Comparison of ENCODE assay signal across 8 cellular contexts in genomic region chr19:49680473-49681351, GRCh38. TPM values are rescaled to one million over a fixed set of nuclear protein-coding genes. Genes with fewer than 3 reads are reported as not detected.
DNase-seq lines count a peak whose midpoint lies in the region; ATAC-seq, FAIRE-seq and TF ChIP-seq lines count a peak whose summit lies in the region.

No MANE protein-coding gene starts in this region.

- peak; percentile 77 for DNase-seq in AG10803 (ENCODE audit: low read depth)
- DNase-seq in HCEC 1CT = peak; percentile 67
- DNase-seq in NCI-H524 treated with DMSO at 0.1 percent for 48 hours (lab: John Stamatoyannopoulos, UW) = peak; percentile 79
- DNase-seq in activated CD4-positive, alpha-beta T cell treated with anti-CD3 and anti-CD28 coated beads, Interleukin-2, amount 50 U/mL, for 1 hour = peak; percentile 95
- peak; percentile 92 for DNase-seq in colonic mucosa
- DNase-seq in HepG2 (ENCODE audit: low spot score) = peak; percentile 70
- peak; percentile 97 for DNase-seq in stimulated activated CD4-positive, alpha-beta T cell treated with anti-CD3 and anti-CD28 coated beads, Interleukin-4, amount 100 ng/mL, for 1 hour

- intact Hi-C loops in colonic mucosa (cut with DNase I) (no loop called here), HepG2 (cut with micrococcal nuclease; ENCODE audit: unreplicated experiment) (no loop called here)

- POLR2A ChIA-PET in HepG2 (lab: Yijun Ruan, JAX) = interaction anchor here (1.6 kb wide), 1 partner anchor 185 kb away, joined by 5 read pairs; the partner anchor contains the start of gene RPS11

- H3K79me2 ChIP-seq in HepG2 (ENCODE audit: insufficient read depth, low read length) = peaks cover 42% of the 10 kb centered on the region

- TF ChIP-seq POLR2A in HepG2 (IDR thresholded peaks at IDR 0.05; ENCODE audit: insufficient read depth in 1 of 2, low read depth in 2 of 2, low read length in 2 of 2) = no peak

- no peaks in the 10 kb centered on the region for H3K27me3 ChIP-seq in colonic mucosa
- no peaks in the 10 kb centered on the region for H3K27me3 ChIP-seq in HepG2 (ENCODE audit: control insufficient read depth in 1 of 2, insufficient read depth in 2 of 2, low read length in 2 of 2)

- H3K4me3 ChIP-seq in AG10803 (ENCODE audit: low read length) = peak overlapping the region; percentile 15
- peak overlapping the region; percentile 22 for H3K4me3 ChIP-seq in colonic mucosa
- no peak overlapping the region; a peak in 1 of 6 replicates for H3K4me3 ChIP-seq in HepG2 (replicated peaks in 1 of 3; ENCODE audit: insufficient read depth in 1 of 3, low read depth in 2 of 3, low read length in 3 of 3)

- in situ Hi-C loops in HepG2 (cut with HindIII; ENCODE audit: extremely low pct_ligation_motif_present, low pct_unique_long_range_greater_than_20kb) = no loop called here

- H3K4me2 ChIP-seq in HepG2 (ENCODE audit: low read depth, low read length) = peak overlapping the region; percentile 34

- peaks cover 40% of the 10 kb centered on the region for H4K20me1 ChIP-seq in HepG2 (ENCODE audit: insufficient read depth, low read length)

- H3K4me1 ChIP-seq in colonic mucosa (peaks cover 12% of the 10 kb centered on the region), HepG2 (ENCODE audit: insufficient read depth, low read length) (peaks cover 38% of the 10 kb centered on the region)

- CTCF ChIA-PET in HepG2 (lab: Yijun Ruan, JAX; ENCODE audit: low intra/inter-chr PET ratio, low total read pairs) = interaction anchor here (0.9 to 1.5 kb wide), 2 partner anchors 9 to 110 kb away, joined by 3 to 5 read pairs; no protein-coding TSS in a partner anchor

- H3K9ac ChIP-seq in colonic mucosa (ENCODE audit: low read depth in 2 of 2, low read length in 2 of 2) (peak overlapping the region in 1 of 2 donors; percentile 44), HepG2 (ENCODE audit: insufficient read depth, low read depth, low read length) (no peak overlapping the region)

- 86% methylated on average over 20 of the region's 40 CpGs for WGBS in HepG2 (ENCODE audit: low lambda C conversion rate)

- H3K36me3 ChIP-seq in colonic mucosa = no peaks in the 10 kb centered on the region
- peaks cover 19 to 49% of the 10 kb centered on the region in 2 experiments for H3K36me3 ChIP-seq in HepG2 (replicated peaks in 1 of 2; ENCODE audit: control insufficient read depth in 1 of 2, insufficient read depth in 2 of 2, low read length in 2 of 2)

- peak; percentile 79 for TF ChIP-seq RAD21 in HepG2 (CRISPR knock-in tag; IDR thresholded peaks at IDR 0.05)

- no peak overlapping the region for H2AFZ ChIP-seq in HepG2 (ENCODE audit: low read length)

- peak; percentile 7 for ATAC-seq in HepG2
- no peak for ATAC-seq in HG03196 (IDR thresholded peaks at IDR 0.05; ENCODE audit: unreplicated experiment)

- no peaks in the 10 kb centered on the region for H3K9me3 ChIP-seq in colonic mucosa
- no peaks in the 10 kb centered on the region for H3K9me3 ChIP-seq in HepG2 (ENCODE audit: low read length)

- BruUV-seq in HepG2 (replicated peaks; lab: Mats Ljungman, UMichigan) = no TSS peak

- H3K27ac ChIP-seq in colonic mucosa (peak overlapping the region; percentile 57), HepG2 (ENCODE audit: extremely low read length, insufficient read depth, low read length) (peak overlapping the region; percentile 49)

- peak; percentile 94 for TF ChIP-seq CTCF in AG10803 (conservative IDR thresholded peaks at IDR 0.05; ENCODE audit: low read length)
- peak; percentile 100 for TF ChIP-seq CTCF in colonic mucosa (IDR thresholded peaks at IDR 0.05)
- peak; percentile 95 for TF ChIP-seq CTCF in HepG2 (CRISPR knock-in tag; IDR thresholded peaks at IDR 0.05)

- no peak for TF ChIP-seq EP300 in HepG2 (IDR thresholded peaks at IDR 0.05; ENCODE audit: low read depth in 2 of 2, low read length in 2 of 2)
- no peak for TF ChIP-seq EP300 in HepG2 (CRISPR knock-in tag; IDR thresholded peaks at IDR 0.05; ENCODE audit: borderline replicate concordance)

- peak; percentile 71 for FAIRE-seq in HepG2 (lab: Jason Lieb, UNC)

RNA-seq across cellular contexts. Expression of gene PRMT1, which starts 3.6 kb away (rescaled TPM):
- total RNA-seq in colonic mucosa = 100 to 1,000 TPM in 1 of 2 donors, 10 to 100 TPM in 1; 81.3 to 177 TPM
- total RNA-seq in HepG2 (2016; rRNA removed; fragmentation: Illumina TruSeq; extraction: Trizol) = 324 and 372 TPM in 2 replicates
- 103 and 108 TPM in 2 replicates for total RNA-seq in HepG2 (2016; cell fraction: cytosol; rRNA removed; fragmentation: Illumina TruSeq; extraction: Trizol; ENCODE audit: low read depth)
- total RNA-seq in HepG2 (2016; cell fraction: insoluble cytoplasmic fraction; rRNA removed; fragmentation: Illumina TruSeq; extraction: Trizol) = 334 and 405 TPM in 2 replicates
- total RNA-seq in HepG2 (2016; cell fraction: membrane; rRNA removed; fragmentation: Illumina TruSeq; extraction: Trizol) = 115 and 120 TPM in 2 replicates
- 123 and 139 TPM in 2 replicates for total RNA-seq in HepG2 (2016; cell fraction: nucleus; rRNA removed; fragmentation: Illumina TruSeq; extraction: Trizol)
- 374 and 400 TPM in 2 replicates for polyA plus RNA-seq in HepG2 (2011; rRNA removed)
- polyA plus RNA-seq in HepG2 (2011; cell fraction: cytosol; rRNA removed) = 396 and 593 TPM in 2 replicates
- 354 and 430 TPM in 2 replicates for polyA plus RNA-seq in HepG2 (2011; cell fraction: nucleus; rRNA removed)
- polyA plus RNA-seq in HepG2 (2012) = 181 and 214 TPM in 2 replicates
- 80.1 and 82.6 TPM in 2 replicates for polyA plus RNA-seq in HepG2 (2016; cell fraction: cytosol; fragmentation: Illumina TruSeq; extraction: Trizol; ENCODE audit: low read depth)
- polyA plus RNA-seq in HepG2 (2016; cell fraction: insoluble cytoplasmic fraction; fragmentation: Illumina TruSeq; extraction: Trizol; ENCODE audit: low read depth) = 379 and 381 TPM in 2 replicates
- polyA plus RNA-seq in HepG2 (2016; cell fraction: membrane; fragmentation: Illumina TruSeq; extraction: Trizol; ENCODE audit: low read depth) = 86.8 and 91.7 TPM in 2 replicates
- polyA plus RNA-seq in HepG2 (2016; cell fraction: nucleus; fragmentation: Illumina TruSeq; extraction: Trizol; ENCODE audit: insufficient read depth, low read depth) = 224 and 236 TPM in 2 replicates
- polyA minus RNA-seq in HepG2 (2011; rRNA and poly(A)+ RNA removed; ENCODE audit: low replicate concordance) = 504 and 617 TPM in 2 replicates
- polyA minus RNA-seq in HepG2 (2011; cell fraction: cytosol; rRNA and poly(A)+ RNA removed) = 158 and 170 TPM in 2 replicates
- 133 and 141 TPM in 2 replicates for polyA minus RNA-seq in HepG2 (2011; cell fraction: nucleus; rRNA and poly(A)+ RNA removed)

RNA-seq across cellular contexts. Expression of gene ADM5, which starts 8.7 kb away (rescaled TPM):
- 1 to 10 TPM in 1 of 2 donors, under 1 TPM in 1; 0.24 to 2.0 TPM for total RNA-seq in colonic mucosa
- total RNA-seq in HepG2 (2016; rRNA removed; fragmentation: Illumina TruSeq; extraction: Trizol) = 1.1 and 2.7 TPM in 2 replicates
- total RNA-seq in HepG2 (2016; cell fraction: cytosol; rRNA removed; fragmentation: Illumina TruSeq; extraction: Trizol; ENCODE audit: low read depth) = 0.40 and 0.71 TPM in 2 replicates
- 0.88 and 3.2 TPM in 2 replicates for total RNA-seq in HepG2 (2016; cell fraction: insoluble cytoplasmic fraction; rRNA removed; fragmentation: Illumina TruSeq; extraction: Trizol)
- total RNA-seq in HepG2 (2016; cell fraction: membrane; rRNA removed; fragmentation: Illumina TruSeq; extraction: Trizol) = 0.40 and 0.41 TPM in 2 replicates
- 2.7 and 4.3 TPM in 2 replicates for total RNA-seq in HepG2 (2016; cell fraction: nucleus; rRNA removed; fragmentation: Illumina TruSeq; extraction: Trizol)
- polyA plus RNA-seq in HepG2 (2011; rRNA removed) = 4.1 and 4.7 TPM in 2 replicates
- polyA plus RNA-seq in HepG2 (2011; cell fraction: cytosol; rRNA removed) = 0.71 and 1.3 TPM in 2 replicates
- 60.3 and 95.3 TPM in 2 replicates for polyA plus RNA-seq in HepG2 (2011; cell fraction: nucleus; rRNA removed)
- polyA plus RNA-seq in HepG2 (2012) = 1.6 and 2.8 TPM in 2 replicates
- 0.72 and 0.75 TPM in 2 replicates for polyA plus RNA-seq in HepG2 (2016; cell fraction: cytosol; fragmentation: Illumina TruSeq; extraction: Trizol; ENCODE audit: low read depth)
- 0.62 and 0.95 TPM in 2 replicates for polyA plus RNA-seq in HepG2 (2016; cell fraction: insoluble cytoplasmic fraction; fragmentation: Illumina TruSeq; extraction: Trizol; ENCODE audit: low read depth)
- polyA plus RNA-seq in HepG2 (2016; cell fraction: membrane; fragmentation: Illumina TruSeq; extraction: Trizol; ENCODE audit: low read depth) = 0.78 and 1.1 TPM in 2 replicates
- 13.9 and 14.8 TPM in 2 replicates for polyA plus RNA-seq in HepG2 (2016; cell fraction: nucleus; fragmentation: Illumina TruSeq; extraction: Trizol; ENCODE audit: insufficient read depth, low read depth)
- 3.2 and 4.3 TPM in 2 replicates for polyA minus RNA-seq in HepG2 (2011; rRNA and poly(A)+ RNA removed; ENCODE audit: low replicate concordance)
- polyA minus RNA-seq in HepG2 (2011; cell fraction: cytosol; rRNA and poly(A)+ RNA removed) = not detected in 2 replicates
- polyA minus RNA-seq in HepG2 (2011; cell fraction: nucleus; rRNA and poly(A)+ RNA removed) = 6.6 and 10.9 TPM in 2 replicates

RNA-seq across cellular contexts. Expression of gene CPT1C, which starts 10.2 kb away (rescaled TPM):
- total RNA-seq in colonic mucosa (1 to 10 TPM; 1.2 to 2.0 TPM), HepG2 (2016; rRNA removed; fragmentation: Illumina TruSeq; extraction: Trizol) (not detected in 2 replicates)
- total RNA-seq in HepG2 (2016; cell fraction: cytosol; rRNA removed; fragmentation: Illumina TruSeq; extraction: Trizol; ENCODE audit: low read depth) = not detected in 2 replicates
- total RNA-seq in HepG2 (2016; cell fraction: insoluble cytoplasmic fraction; rRNA removed; fragmentation: Illumina TruSeq; extraction: Trizol) = not detected in 2 replicates
- total RNA-seq in HepG2 (2016; cell fraction: membrane; rRNA removed; fragmentation: Illumina TruSeq; extraction: Trizol) = not detected in 2 replicates
- not detected in 2 replicates for total RNA-seq in HepG2 (2016; cell fraction: nucleus; rRNA removed; fragmentation: Illumina TruSeq; extraction: Trizol)
- polyA plus RNA-seq in HepG2 (2011; rRNA removed) = 0.07 and 0.18 TPM in 2 replicates
- 0.23 and 0.29 TPM in 2 replicates for polyA plus RNA-seq in HepG2 (2011; cell fraction: cytosol; rRNA removed)
- 0.37 and 0.47 TPM in 2 replicates for polyA plus RNA-seq in HepG2 (2011; cell fraction: nucleus; rRNA removed)
- polyA plus RNA-seq in HepG2 (2012) = 0.15 and 0.39 TPM in 2 replicates
- 0.17 TPM in 1 of 2 replicates, not detected in the other for polyA plus RNA-seq in HepG2 (2016; cell fraction: cytosol; fragmentation: Illumina TruSeq; extraction: Trizol; ENCODE audit: low read depth)
- not detected in 2 replicates for polyA plus RNA-seq in HepG2 (2016; cell fraction: insoluble cytoplasmic fraction; fragmentation: Illumina TruSeq; extraction: Trizol; ENCODE audit: low read depth)
- not detected in 2 replicates for polyA plus RNA-seq in HepG2 (2016; cell fraction: membrane; fragmentation: Illumina TruSeq; extraction: Trizol; ENCODE audit: low read depth)
- polyA plus RNA-seq in HepG2 (2016; cell fraction: nucleus; fragmentation: Illumina TruSeq; extraction: Trizol; ENCODE audit: insufficient read depth, low read depth) = not detected in 2 replicates
- 2.0 TPM in 1 of 2 replicates, not detected in the other for polyA minus RNA-seq in HepG2 (2011; rRNA and poly(A)+ RNA removed; ENCODE audit: low replicate concordance)
- not detected in 2 replicates for polyA minus RNA-seq in HepG2 (2011; cell fraction: cytosol; rRNA and poly(A)+ RNA removed)
- polyA minus RNA-seq in HepG2 (2011; cell fraction: nucleus; rRNA and poly(A)+ RNA removed) = not detected in 2 replicates

RNA-seq across cellular contexts. Expression of gene BCL2L12, which starts 15.0 kb away (rescaled TPM):
- 10 to 100 TPM; 17.4 to 60.9 TPM for total RNA-seq in colonic mucosa
- total RNA-seq in HepG2 (2016; rRNA removed; fragmentation: Illumina TruSeq; extraction: Trizol) = 32.6 and 40.8 TPM in 2 replicates
- 40.5 and 48.9 TPM in 2 replicates for total RNA-seq in HepG2 (2016; cell fraction: cytosol; rRNA removed; fragmentation: Illumina TruSeq; extraction: Trizol; ENCODE audit: low read depth)
- total RNA-seq in HepG2 (2016; cell fraction: insoluble cytoplasmic fraction; rRNA removed; fragmentation: Illumina TruSeq; extraction: Trizol) = 24.9 and 37.3 TPM in 2 replicates
- 43.5 and 49.7 TPM in 2 replicates for total RNA-seq in HepG2 (2016; cell fraction: membrane; rRNA removed; fragmentation: Illumina TruSeq; extraction: Trizol)
- total RNA-seq in HepG2 (2016; cell fraction: nucleus; rRNA removed; fragmentation: Illumina TruSeq; extraction: Trizol) = 21.3 and 23.0 TPM in 2 replicates
- 25.9 and 26.8 TPM in 2 replicates for polyA plus RNA-seq in HepG2 (2011; rRNA removed)
- 15.4 and 32.6 TPM in 2 replicates for polyA plus RNA-seq in HepG2 (2011; cell fraction: cytosol; rRNA removed)
- 36.4 and 36.7 TPM in 2 replicates for polyA plus RNA-seq in HepG2 (2011; cell fraction: nucleus; rRNA removed)
- 18.1 and 30.0 TPM in 2 replicates for polyA plus RNA-seq in HepG2 (2012)
- polyA plus RNA-seq in HepG2 (2016; cell fraction: cytosol; fragmentation: Illumina TruSeq; extraction: Trizol; ENCODE audit: low read depth) = 55.6 and 70.4 TPM in 2 replicates
- polyA plus RNA-seq in HepG2 (2016; cell fraction: insoluble cytoplasmic fraction; fragmentation: Illumina TruSeq; extraction: Trizol; ENCODE audit: low read depth) = 42.1 and 43.5 TPM in 2 replicates
- polyA plus RNA-seq in HepG2 (2016; cell fraction: membrane; fragmentation: Illumina TruSeq; extraction: Trizol; ENCODE audit: low read depth) = 55.2 and 64.2 TPM in 2 replicates
- polyA plus RNA-seq in HepG2 (2016; cell fraction: nucleus; fragmentation: Illumina TruSeq; extraction: Trizol; ENCODE audit: insufficient read depth, low read depth) = 55.4 and 61.4 TPM in 2 replicates
- polyA minus RNA-seq in HepG2 (2011; rRNA and poly(A)+ RNA removed; ENCODE audit: low replicate concordance) = 13.7 and 25.5 TPM in 2 replicates
- 6.4 and 11.1 TPM in 2 replicates for polyA minus RNA-seq in HepG2 (2011; cell fraction: cytosol; rRNA and poly(A)+ RNA removed)
- 4.2 and 9.6 TPM in 2 replicates for polyA minus RNA-seq in HepG2 (2011; cell fraction: nucleus; rRNA and poly(A)+ RNA removed)

RNA-seq across cellular contexts. Expression of gene IRF3, which starts 15.1 kb away (rescaled TPM):
- total RNA-seq in colonic mucosa = 100 to 1,000 TPM in 1 of 2 donors, 10 to 100 TPM in 1; 62.9 to 190 TPM
- 61.0 and 65.5 TPM in 2 replicates for total RNA-seq in HepG2 (2016; rRNA removed; fragmentation: Illumina TruSeq; extraction: Trizol)
- 23.6 and 23.7 TPM in 2 replicates for total RNA-seq in HepG2 (2016; cell fraction: cytosol; rRNA removed; fragmentation: Illumina TruSeq; extraction: Trizol; ENCODE audit: low read depth)
- 50.6 and 64.5 TPM in 2 replicates for total RNA-seq in HepG2 (2016; cell fraction: insoluble cytoplasmic fraction; rRNA removed; fragmentation: Illumina TruSeq; extraction: Trizol)
- 26.7 and 37.0 TPM in 2 replicates for total RNA-seq in HepG2 (2016; cell fraction: membrane; rRNA removed; fragmentation: Illumina TruSeq; extraction: Trizol)
- 30.2 and 40.5 TPM in 2 replicates for total RNA-seq in HepG2 (2016; cell fraction: nucleus; rRNA removed; fragmentation: Illumina TruSeq; extraction: Trizol)
- polyA plus RNA-seq in HepG2 (2011; rRNA removed) = 61.9 and 66.2 TPM in 2 replicates
- 40.1 and 60.0 TPM in 2 replicates for polyA plus RNA-seq in HepG2 (2011; cell fraction: cytosol; rRNA removed)
- 110 and 114 TPM in 2 replicates for polyA plus RNA-seq in HepG2 (2011; cell fraction: nucleus; rRNA removed)
- 49.4 and 77.2 TPM in 2 replicates for polyA plus RNA-seq in HepG2 (2012)
- 17.9 and 23.0 TPM in 2 replicates for polyA plus RNA-seq in HepG2 (2016; cell fraction: cytosol; fragmentation: Illumina TruSeq; extraction: Trizol; ENCODE audit: low read depth)
- polyA plus RNA-seq in HepG2 (2016; cell fraction: insoluble cytoplasmic fraction; fragmentation: Illumina TruSeq; extraction: Trizol; ENCODE audit: low read depth) = 44.7 and 50.0 TPM in 2 replicates
- polyA plus RNA-seq in HepG2 (2016; cell fraction: membrane; fragmentation: Illumina TruSeq; extraction: Trizol; ENCODE audit: low read depth) = 26.1 and 33.5 TPM in 2 replicates
- 89.5 and 108 TPM in 2 replicates for polyA plus RNA-seq in HepG2 (2016; cell fraction: nucleus; fragmentation: Illumina TruSeq; extraction: Trizol; ENCODE audit: insufficient read depth, low read depth)
- polyA minus RNA-seq in HepG2 (2011; rRNA and poly(A)+ RNA removed; ENCODE audit: low replicate concordance) = 34.8 and 80.6 TPM in 2 replicates
- polyA minus RNA-seq in HepG2 (2011; cell fraction: cytosol; rRNA and poly(A)+ RNA removed) = 26.6 and 26.9 TPM in 2 replicates
- 7.9 and 16.9 TPM in 2 replicates for polyA minus RNA-seq in HepG2 (2011; cell fraction: nucleus; rRNA and poly(A)+ RNA removed)

Comparison
In these comparisons a context has a peak if more than half of its experiments do, and no peak if none do; other contexts are left out.
1. H3K4me3 ChIP-seq: peak in AG10803 (single experiment) and colonic mucosa (single experiment); none in HepG2 (0 of 3).
2. Peak in every context shown above with its lines, with median percentiles within 50 percentile points of each other: DNase-seq and CTCF ChIP-seq.